ENCODE assay signal across 10 cellular contexts in genomic region chr7:130273863-130274262, GRCh38. TPM values are rescaled to one million over a fixed set of nuclear protein-coding genes. Genes with fewer than 3 reads are reported as not detected.
A peak's percentile ranks its signal among the peaks of the same experiment; 100 is the strongest.
DNase-seq lines count a peak whose midpoint lies in the region; ATAC-seq and TF ChIP-seq lines count a peak whose summit lies in the region.
"Had no signal": no experiment of that assay in that cellular context is flagged by ENCODE, and none has a peak within 500 bp of the region (broad histone marks: within the 10 kb centered on the region; RNA-seq: fewer than 3 reads in every experiment).

No MANE protein-coding gene starts in this region.

- H3K4me3 Mint-ChIP-seq in activated naive CD4-positive, alpha-beta T cell treated with anti-CD3 and anti-CD28 coated beads for 36 hours = peak overlapping the region; percentile 54
- H3K4me3 Mint-ChIP-seq in WTC11 = peak overlapping the region; percentile 59

- peak overlapping the region; percentile 35 for H3K9ac ChIP-seq in iPS-18a (ENCODE audit: low read length)

- no peaks in the 10 kb centered on the region for H3K9me3 ChIP-seq in iPS-18a (ENCODE audit: control insufficient read depth, low read depth, low read length)
- no peaks in the 10 kb centered on the region for H3K9me3 ChIP-seq in tibial artery
- H3K9me3 ChIP-seq: heart right ventricle had no signal

- H3K4me1 ChIP-seq in iPS-18a (ENCODE audit: control insufficient read depth, low read depth, low read length) = peaks cover 42% of the 10 kb centered on the region
- peaks cover 0 to 53% (median 21%) of the 10 kb centered on the region in 4 donors for H3K4me1 ChIP-seq in tibial artery

- intact Hi-C loops in activated naive CD4-positive, alpha-beta T cell treated with anti-CD3 and anti-CD28 coated beads for 36 hours (cut with micrococcal nuclease) = loop anchor here (10.0 kb wide), 1 partner anchor 761 kb away; no protein-coding TSS in a partner anchor
- intact Hi-C loops in tibial artery (cut with DNase I; ENCODE audit: low total_unique reads) = loop anchor here (10.0 kb wide), 2 partner anchors 121 to 391 kb away; partner anchors contain the start of gene COPG2

- TF ChIP-seq CTCF in WTC11 (IDR thresholded peaks at IDR 0.05) (no peak), tibial artery (IDR thresholded peaks at IDR 0.05) (peak; percentile 15 to 34)

- H3K4me3 ChIP-seq in iPS-18a (ENCODE audit: low read length) (peak overlapping the region; percentile 48), tibial artery (peak overlapping the region; percentile 29 to 45)

- H3K27me3 ChIP-seq in iPS-18a (ENCODE audit: control insufficient read depth, insufficient read depth, low read length) (no peaks in the 10 kb centered on the region), tibial artery (no peaks in the 10 kb centered on the region)

- H3K4me1 Mint-ChIP-seq in activated naive CD4-positive, alpha-beta T cell treated with anti-CD3 and anti-CD28 coated beads for 36 hours (ENCODE audit: low read depth) = peaks cover 47% of the 10 kb centered on the region
- peaks cover 64% of the 10 kb centered on the region for H3K4me1 Mint-ChIP-seq in WTC11

- ATAC-seq in WTC11 = no peak
- ATAC-seq in HG02588 (IDR thresholded peaks at IDR 0.05; ENCODE audit: unreplicated experiment) = no peak
- no peak for ATAC-seq in HG02970 (IDR thresholded peaks at IDR 0.05; ENCODE audit: low FRiP score, unreplicated experiment)

- H3K27ac Mint-ChIP-seq in activated naive CD4-positive, alpha-beta T cell treated with anti-CD3 and anti-CD28 coated beads for 36 hours = no peak overlapping the region
- H3K27ac Mint-ChIP-seq in WTC11 = peak overlapping the region; percentile 95

- POLR2A ChIA-PET in WTC11 (lab: Charles Lee) = interaction anchor here (0.5 to 2.1 kb wide), 7 partner anchors 25 to 395 kb away, joined by 3 to 10 read pairs (median 3); partner anchors contain the start of genes COPG2 and TMEM209

- H3K36me3 ChIP-seq in iPS-18a (ENCODE audit: control insufficient read depth, low read depth, low read length) (no peaks in the 10 kb centered on the region), tibial artery (no peaks in the 10 kb centered on the region)
- H3K36me3 ChIP-seq: heart right ventricle had no signal

- CTCF ChIA-PET in activated naive CD4-positive, alpha-beta T cell treated with anti-CD3 and anti-CD28 coated beads for 36 hours (lab: Charles Lee) = interaction anchor here (0.6 to 1.9 kb wide), 4 partner anchors 9 to 38 kb away, joined by 3 to 8 read pairs (median 5); no protein-coding TSS in a partner anchor
- CTCF ChIA-PET in WTC11 (lab: Charles Lee) = interaction anchor here (0.6 to 2.1 kb wide), 8 partner anchors 18 to 1611 kb away, joined by 3 to 11 read pairs (median 4); partner anchors contain the start of gene CEP41

- H3K36me3 Mint-ChIP-seq in activated naive CD4-positive, alpha-beta T cell treated with anti-CD3 and anti-CD28 coated beads for 36 hours (ENCODE audit: low read depth) = no peaks in the 10 kb centered on the region
- no peaks in the 10 kb centered on the region for H3K36me3 Mint-ChIP-seq in WTC11

- H3K27ac ChIP-seq in iPS-18a (ENCODE audit: low read length) = peak overlapping the region; percentile 71
- peak overlapping the region; percentile 50 to 61 for H3K27ac ChIP-seq in tibial artery

- no peaks in the 10 kb centered on the region for H3K27me3 Mint-ChIP-seq in activated naive CD4-positive, alpha-beta T cell treated with anti-CD3 and anti-CD28 coated beads for 36 hours (ENCODE audit: low read depth)
- H3K27me3 Mint-ChIP-seq in WTC11 (ENCODE audit: low read depth) = peaks cover 10% of the 10 kb centered on the region

- no peaks in the 10 kb centered on the region for H3K9me3 Mint-ChIP-seq in activated naive CD4-positive, alpha-beta T cell treated with anti-CD3 and anti-CD28 coated beads for 36 hours
- peaks cover 8% of the 10 kb centered on the region; the same call in 1 of the 2 replicates for H3K9me3 Mint-ChIP-seq in WTC11

- DNase-seq in activated naive CD4-positive, alpha-beta T cell treated with anti-CD3 and anti-CD28 coated beads for 36 hours = no peak
- no peak for DNase-seq in activated naive CD4-positive, alpha-beta T cell (lab: John Stamatoyannopoulos, UW)
- DNase-seq in WTC11 (ENCODE audit: low spot score) = no peak
- peak in 1 of 2 donors; percentile 31 for DNase-seq in tibial artery
- DNase-seq in 8988T = no peak
- DNase-seq: activated CD8-positive, alpha-beta memory T cell treated with anti-CD3 and anti-CD28 coated beads for 24 hours had no signal

TF ChIP-seq in WTC11, 78 proteins besides CTCF, POLR2A, EP300 and RAD21:
- TF ChIP-seq AFF4 (CRISPR knock-in tag; IDR thresholded peaks at IDR 0.05; ENCODE audit: borderline replicate concordance) (no peak), SMAD3 (CRISPR knock-in tag; IDR thresholded peaks at IDR 0.05; ENCODE audit: borderline replicate concordance) (no peak), JAZF1 (CRISPR knock-in tag; IDR thresholded peaks at IDR 0.05) (no peak), FOXK1 (CRISPR knock-in tag; IDR thresholded peaks at IDR 0.05) (no peak), ZNF396 (CRISPR knock-in tag; IDR thresholded peaks at IDR 0.05; ENCODE audit: borderline replicate concordance) (no peak)
- TF ChIP-seq, protein P1, sequence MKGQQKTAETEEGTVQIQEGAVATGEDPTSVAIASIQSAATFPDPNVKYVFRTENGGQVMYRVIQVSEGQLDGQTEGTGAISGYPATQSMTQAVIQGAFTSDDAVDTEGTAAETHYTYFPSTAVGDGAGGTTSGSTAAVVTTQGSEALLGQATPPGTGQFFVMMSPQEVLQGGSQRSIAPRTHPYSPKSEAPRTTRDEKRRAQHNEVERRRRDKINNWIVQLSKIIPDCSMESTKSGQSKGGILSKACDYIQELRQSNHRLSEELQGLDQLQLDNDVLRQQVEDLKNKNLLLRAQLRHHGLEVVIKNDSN (CRISPR knock-in tag; IDR thresholded peaks at IDR 0.05) = no peak

RNA-seq across cellular contexts. Expression of gene CPA2, which starts 7.2 kb away (rescaled TPM):
- not detected for total RNA-seq in activated naive CD4-positive, alpha-beta T cell treated with anti-CD3 and anti-CD28 coated beads for 36 hours
- 0.90 to 2.3 TPM (median 1.3 TPM) in 3 replicates for total RNA-seq in WTC11 (2021)

RNA-seq across cellular contexts. Expression of gene CPA4, which starts 19.1 kb away (rescaled TPM):
- total RNA-seq in activated naive CD4-positive, alpha-beta T cell treated with anti-CD3 and anti-CD28 coated beads for 36 hours = not detected
- total RNA-seq in WTC11 (2021) = 0.11 TPM in 2 of 3 replicates, not detected in the other
